Comparison of ENCODE assay signal across 1 cellular context in the genomic region with DNA sequence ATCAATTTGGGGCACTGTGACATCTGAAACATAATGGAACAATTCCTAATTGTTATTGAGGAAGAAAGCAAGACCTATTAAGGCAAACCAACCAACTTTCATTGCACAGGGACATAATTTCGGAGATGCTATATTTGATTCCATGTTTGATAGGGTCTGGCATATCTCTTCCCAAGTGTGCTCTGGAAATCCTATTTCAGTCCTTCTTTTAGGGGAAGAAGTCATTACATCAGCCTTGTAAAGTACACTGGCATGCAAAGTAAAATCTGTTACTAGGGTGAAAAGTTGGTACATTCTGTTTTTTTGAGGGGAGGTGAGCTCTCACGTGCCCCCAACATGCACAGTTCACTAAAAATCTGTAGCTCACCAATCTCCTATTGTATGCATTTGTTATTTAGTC.
TF ChIP-seq lines count a peak whose summit lies in the region.

No MANE protein-coding gene starts in this region.

TF ChIP-seq in GM23338, 12 proteins besides CTCF, POLR2A, EP300 and RAD21:
- TF ChIP-seq NANOG (IDR thresholded peaks at IDR 0.05; ENCODE audit: borderline replicate concordance) (no peak), POLR2AphosphoS5 (IDR thresholded peaks at IDR 0.05; ENCODE audit: low read depth) (no peak), EZH2phosphoT487 (IDR thresholded peaks at IDR 0.05; ENCODE audit: unreplicated experiment) (no peak), EZH2 (IDR thresholded peaks at IDR 0.05; ENCODE audit: low read depth, unreplicated experiment) (no peak), ZNF331 (CRISPR knock-in tag; IDR thresholded peaks at IDR 0.05; ENCODE audit: low read depth) (no peak), STAT1 (IDR thresholded peaks at IDR 0.05; ENCODE audit: unreplicated experiment) (no peak), ZNF114 (CRISPR knock-in tag; IDR thresholded peaks at IDR 0.05) (no peak), CREB1 (CRISPR knock-in tag; IDR thresholded peaks at IDR 0.05; ENCODE audit: low read depth) (no peak), JUNB (IDR thresholded peaks at IDR 0.05; ENCODE audit: unreplicated experiment) (no peak)
- TF ChIP-seq, protein P1, sequence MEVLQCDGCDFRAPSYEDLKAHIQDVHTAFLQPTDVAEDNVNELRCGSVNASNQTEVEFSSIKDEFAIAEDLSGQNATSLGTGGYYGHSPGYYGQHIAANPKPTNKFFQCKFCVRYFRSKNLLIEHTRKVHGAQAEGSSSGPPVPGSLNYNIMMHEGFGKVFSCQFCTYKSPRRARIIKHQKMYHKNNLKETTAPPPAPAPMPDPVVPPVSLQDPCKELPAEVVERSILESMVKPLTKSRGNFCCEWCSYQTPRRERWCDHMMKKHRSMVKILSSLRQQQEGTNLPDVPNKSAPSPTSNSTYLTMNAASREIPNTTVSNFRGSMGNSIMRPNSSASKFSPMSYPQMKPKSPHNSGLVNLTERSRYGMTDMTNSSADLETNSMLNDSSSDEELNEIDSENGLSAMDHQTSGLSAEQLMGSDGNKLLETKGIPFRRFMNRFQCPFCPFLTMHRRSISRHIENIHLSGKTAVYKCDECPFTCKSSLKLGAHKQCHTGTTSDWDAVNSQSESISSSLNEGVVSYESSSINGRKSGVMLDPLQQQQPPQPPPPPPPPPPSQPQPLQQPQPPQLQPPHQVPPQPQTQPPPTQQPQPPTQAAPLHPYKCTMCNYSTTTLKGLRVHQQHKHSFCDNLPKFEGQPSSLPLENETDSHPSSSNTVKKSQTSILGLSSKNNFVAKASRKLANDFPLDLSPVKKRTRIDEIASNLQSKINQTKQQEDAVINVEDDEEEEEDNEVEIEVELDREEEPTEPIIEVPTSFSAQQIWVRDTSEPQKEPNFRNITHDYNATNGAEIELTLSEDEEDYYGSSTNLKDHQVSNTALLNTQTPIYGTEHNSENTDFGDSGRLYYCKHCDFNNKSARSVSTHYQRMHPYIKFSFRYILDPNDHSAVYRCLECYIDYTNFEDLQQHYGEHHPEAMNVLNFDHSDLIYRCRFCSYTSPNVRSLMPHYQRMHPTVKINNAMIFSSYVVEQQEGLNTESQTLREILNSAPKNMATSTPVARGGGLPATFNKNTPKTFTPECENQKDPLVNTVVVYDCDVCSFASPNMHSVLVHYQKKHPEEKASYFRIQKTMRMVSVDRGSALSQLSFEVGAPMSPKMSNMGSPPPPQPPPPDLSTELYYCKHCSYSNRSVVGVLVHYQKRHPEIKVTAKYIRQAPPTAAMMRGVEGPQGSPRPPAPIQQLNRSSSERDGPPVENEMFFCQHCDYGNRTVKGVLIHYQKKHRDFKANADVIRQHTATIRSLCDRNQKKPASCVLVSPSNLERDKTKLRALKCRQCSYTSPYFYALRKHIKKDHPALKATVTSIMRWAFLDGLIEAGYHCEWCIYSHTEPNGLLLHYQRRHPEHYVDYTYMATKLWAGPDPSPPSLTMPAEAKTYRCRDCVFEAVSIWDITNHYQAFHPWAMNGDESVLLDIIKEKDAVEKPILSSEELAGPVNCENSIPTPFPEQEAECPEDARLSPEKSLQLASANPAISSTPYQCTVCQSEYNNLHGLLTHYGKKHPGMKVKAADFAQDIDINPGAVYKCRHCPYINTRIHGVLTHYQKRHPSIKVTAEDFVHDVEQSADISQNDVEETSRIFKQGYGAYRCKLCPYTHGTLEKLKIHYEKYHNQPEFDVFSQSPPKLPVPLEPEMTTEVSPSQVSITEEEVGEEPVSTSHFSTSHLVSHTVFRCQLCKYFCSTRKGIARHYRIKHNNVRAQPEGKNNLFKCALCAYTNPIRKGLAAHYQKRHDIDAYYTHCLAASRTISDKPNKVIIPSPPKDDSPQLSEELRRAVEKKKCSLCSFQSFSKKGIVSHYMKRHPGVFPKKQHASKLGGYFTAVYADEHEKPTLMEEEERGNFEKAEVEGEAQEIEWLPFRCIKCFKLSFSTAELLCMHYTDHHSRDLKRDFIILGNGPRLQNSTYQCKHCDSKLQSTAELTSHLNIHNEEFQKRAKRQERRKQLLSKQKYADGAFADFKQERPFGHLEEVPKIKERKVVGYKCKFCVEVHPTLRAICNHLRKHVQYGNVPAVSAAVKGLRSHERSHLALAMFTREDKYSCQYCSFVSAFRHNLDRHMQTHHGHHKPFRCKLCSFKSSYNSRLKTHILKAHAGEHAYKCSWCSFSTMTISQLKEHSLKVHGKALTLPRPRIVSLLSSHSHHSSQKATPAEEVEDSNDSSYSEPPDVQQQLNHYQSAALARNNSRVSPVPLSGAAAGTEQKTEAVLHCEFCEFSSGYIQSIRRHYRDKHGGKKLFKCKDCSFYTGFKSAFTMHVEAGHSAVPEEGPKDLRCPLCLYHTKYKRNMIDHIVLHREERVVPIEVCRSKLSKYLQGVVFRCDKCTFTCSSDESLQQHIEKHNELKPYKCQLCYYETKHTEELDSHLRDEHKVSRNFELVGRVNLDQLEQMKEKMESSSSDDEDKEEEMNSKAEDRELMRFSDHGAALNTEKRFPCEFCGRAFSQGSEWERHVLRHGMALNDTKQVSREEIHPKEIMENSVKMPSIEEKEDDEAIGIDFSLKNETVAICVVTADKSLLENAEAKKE (CRISPR knock-in tag; IDR thresholded peaks at IDR 0.05): no peak
- TF ChIP-seq, protein P2, sequence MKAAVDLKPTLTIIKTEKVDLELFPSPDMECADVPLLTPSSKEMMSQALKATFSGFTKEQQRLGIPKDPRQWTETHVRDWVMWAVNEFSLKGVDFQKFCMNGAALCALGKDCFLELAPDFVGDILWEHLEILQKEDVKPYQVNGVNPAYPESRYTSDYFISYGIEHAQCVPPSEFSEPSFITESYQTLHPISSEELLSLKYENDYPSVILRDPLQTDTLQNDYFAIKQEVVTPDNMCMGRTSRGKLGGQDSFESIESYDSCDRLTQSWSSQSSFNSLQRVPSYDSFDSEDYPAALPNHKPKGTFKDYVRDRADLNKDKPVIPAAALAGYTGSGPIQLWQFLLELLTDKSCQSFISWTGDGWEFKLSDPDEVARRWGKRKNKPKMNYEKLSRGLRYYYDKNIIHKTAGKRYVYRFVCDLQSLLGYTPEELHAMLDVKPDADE (IDR thresholded peaks at IDR 0.05): no peak
- TF ChIP-seq, protein P3, sequence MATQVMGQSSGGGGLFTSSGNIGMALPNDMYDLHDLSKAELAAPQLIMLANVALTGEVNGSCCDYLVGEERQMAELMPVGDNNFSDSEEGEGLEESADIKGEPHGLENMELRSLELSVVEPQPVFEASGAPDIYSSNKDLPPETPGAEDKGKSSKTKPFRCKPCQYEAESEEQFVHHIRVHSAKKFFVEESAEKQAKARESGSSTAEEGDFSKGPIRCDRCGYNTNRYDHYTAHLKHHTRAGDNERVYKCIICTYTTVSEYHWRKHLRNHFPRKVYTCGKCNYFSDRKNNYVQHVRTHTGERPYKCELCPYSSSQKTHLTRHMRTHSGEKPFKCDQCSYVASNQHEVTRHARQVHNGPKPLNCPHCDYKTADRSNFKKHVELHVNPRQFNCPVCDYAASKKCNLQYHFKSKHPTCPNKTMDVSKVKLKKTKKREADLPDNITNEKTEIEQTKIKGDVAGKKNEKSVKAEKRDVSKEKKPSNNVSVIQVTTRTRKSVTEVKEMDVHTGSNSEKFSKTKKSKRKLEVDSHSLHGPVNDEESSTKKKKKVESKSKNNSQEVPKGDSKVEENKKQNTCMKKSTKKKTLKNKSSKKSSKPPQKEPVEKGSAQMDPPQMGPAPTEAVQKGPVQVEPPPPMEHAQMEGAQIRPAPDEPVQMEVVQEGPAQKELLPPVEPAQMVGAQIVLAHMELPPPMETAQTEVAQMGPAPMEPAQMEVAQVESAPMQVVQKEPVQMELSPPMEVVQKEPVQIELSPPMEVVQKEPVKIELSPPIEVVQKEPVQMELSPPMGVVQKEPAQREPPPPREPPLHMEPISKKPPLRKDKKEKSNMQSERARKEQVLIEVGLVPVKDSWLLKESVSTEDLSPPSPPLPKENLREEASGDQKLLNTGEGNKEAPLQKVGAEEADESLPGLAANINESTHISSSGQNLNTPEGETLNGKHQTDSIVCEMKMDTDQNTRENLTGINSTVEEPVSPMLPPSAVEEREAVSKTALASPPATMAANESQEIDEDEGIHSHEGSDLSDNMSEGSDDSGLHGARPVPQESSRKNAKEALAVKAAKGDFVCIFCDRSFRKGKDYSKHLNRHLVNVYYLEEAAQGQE (IDR thresholded peaks at IDR 0.05; ENCODE audit: unreplicated experiment): no peak
